ENCODE assay signal across 8 cellular contexts in the genomic region with DNA sequence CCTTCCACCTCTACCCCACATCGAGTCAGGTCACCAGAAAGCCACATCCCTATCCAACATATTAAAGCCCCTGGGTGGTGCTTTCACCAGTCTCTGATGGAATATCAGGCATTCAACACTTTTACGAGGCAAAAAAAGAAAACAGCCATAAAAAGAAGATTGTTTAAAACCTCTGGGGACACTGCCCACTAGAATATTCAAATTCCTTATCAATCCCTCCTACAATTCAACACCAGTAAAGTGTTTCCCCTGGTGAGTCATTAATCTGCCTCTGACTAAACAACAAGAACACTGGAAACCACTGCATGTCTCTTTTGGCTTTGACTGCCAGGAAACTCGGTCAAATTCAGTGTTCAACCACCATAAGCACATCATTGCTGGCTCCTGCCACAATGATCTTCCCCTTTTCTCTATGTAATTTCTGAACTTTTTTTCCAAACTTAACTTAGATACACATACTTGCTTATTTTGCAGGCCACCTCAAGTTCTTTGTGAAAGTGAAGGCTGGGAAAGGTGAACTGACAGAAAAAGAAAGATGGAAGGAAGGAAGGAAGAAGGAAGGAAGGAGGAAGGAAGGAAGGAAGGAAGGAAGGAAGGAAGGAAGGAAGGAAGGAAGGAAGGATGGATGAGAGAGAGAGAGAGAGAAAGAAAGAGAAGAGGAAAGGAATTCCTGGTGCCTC.
DNase-seq lines count a peak whose midpoint lies in the region; ATAC-seq and TF ChIP-seq lines count a peak whose summit lies in the region.

No MANE protein-coding gene starts in this region.

- H3K27ac Mint-ChIP-seq in IgD-negative memory B cell, result peak overlapping the region; percentile 71 to 91 (median 88)

- no peaks in the 10 kb centered on the region for H3K27me3 Mint-ChIP-seq in IgD-negative memory B cell

- no peaks in the 10 kb centered on the region for H3K9me3 ChIP-seq in ascending aorta

- no peaks in the 10 kb centered on the region for H3K27me3 ChIP-seq in ascending aorta

- peak; percentile 70 for DNase-seq in AG09309 (ENCODE audit: low read depth)
- DNase-seq in dermis blood vessel endothelial cell, result peak; percentile 51
- no peak for DNase-seq in NCI-H345 (lab: John Stamatoyannopoulos, UW)
- DNase-seq in NCI-H748 (lab: John Stamatoyannopoulos, UW; ENCODE audit: unreplicated experiment), result no peak
- no peak for DNase-seq in ascending aorta (ENCODE audit: low spot score in 2 of 2)
- no peak for DNase-seq in DMS79 treated with DMSO at 0.1 percent for 48 hours (lab: John Stamatoyannopoulos, UW)

- peak overlapping the region in 3 of 4 donors; percentile 47 to 76 (median 56) for H3K4me3 Mint-ChIP-seq in IgD-negative memory B cell

- peaks cover 17% of the 10 kb centered on the region for H3K36me3 Mint-ChIP-seq in IgD-negative memory B cell

- TF ChIP-seq CTCF in AG09309 (IDR thresholded peaks at IDR 0.05; ENCODE audit: control insufficient read depth, insufficient read depth, low read depth, low read length, missing control alignments), result no peak
- no peak for TF ChIP-seq CTCF in ascending aorta (IDR thresholded peaks at IDR 0.05)

- no peak overlapping the region for H3K27ac ChIP-seq in ascending aorta

- ATAC-seq in GM19452 (IDR thresholded peaks at IDR 0.05; ENCODE audit: unreplicated experiment), result peak; percentile 63

- no peaks in the 10 kb centered on the region for H3K36me3 ChIP-seq in ascending aorta

- H3K4me1 Mint-ChIP-seq in IgD-negative memory B cell, result peaks cover 35 to 48% (median 37%) of the 10 kb centered on the region in 3 donors

- H3K4me1 ChIP-seq in ascending aorta, result no peaks in the 10 kb centered on the region

- intact Hi-C loops in ascending aorta (cut with DNase I), result no loop called here

- peaks cover 0 to 3% (median 0%) of the 10 kb centered on the region in 3 donors for H3K9me3 Mint-ChIP-seq in IgD-negative memory B cell

- H3K4me3 ChIP-seq in AG09309 (ENCODE audit: control insufficient read depth, low read depth, low read length), result no peak overlapping the region
- no peak overlapping the region for H3K4me3 ChIP-seq in ascending aorta

Comparison
In these comparisons a context has a peak if more than half of its experiments do, and no peak if none do; other contexts are left out.
1. DNase-seq: peak in AG09309 (single experiment) and dermis blood vessel endothelial cell (single experiment); none in NCI-H345 (single experiment), NCI-H748 (single experiment), ascending aorta (0 of 2) and DMS79 treated with DMSO at 0.1 percent for 48 hours (single experiment).